10 cellular contexts compared by ENCODE assay signal in the genomic region with DNA sequence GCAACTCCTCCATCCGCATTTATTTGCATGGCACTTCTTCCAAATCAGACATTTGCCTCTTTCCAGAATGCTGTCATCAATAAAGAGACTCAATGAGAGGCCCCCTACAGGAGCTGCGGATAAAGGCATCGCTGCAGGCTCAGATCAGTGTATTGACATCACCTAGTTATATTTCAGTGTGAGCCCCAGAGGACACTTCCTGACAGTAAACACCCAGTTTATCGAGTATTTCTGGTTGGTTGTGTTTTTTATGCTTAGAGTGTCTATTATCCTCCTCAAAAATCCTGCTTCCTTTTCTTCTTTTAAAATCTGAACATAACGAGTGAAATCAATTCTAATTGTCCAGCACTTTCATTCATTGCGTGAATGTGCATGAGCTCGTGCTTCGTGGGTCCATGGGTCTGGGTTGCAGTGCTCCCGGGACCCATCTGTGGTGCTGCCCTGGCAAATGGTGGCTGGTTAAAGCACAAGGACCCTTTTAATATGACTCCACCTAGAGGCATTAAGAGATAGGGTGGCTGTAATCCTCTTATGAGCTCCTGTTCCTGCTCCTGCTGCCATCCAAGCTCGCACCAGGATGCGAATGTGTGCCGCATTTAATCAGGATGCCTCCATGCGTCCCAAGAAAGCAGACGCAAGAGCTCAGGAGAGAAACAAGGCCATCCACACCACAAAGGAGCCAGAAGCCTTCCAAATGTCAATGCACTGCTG. TPM values are rescaled to one million over a fixed set of nuclear protein-coding genes. Genes with fewer than 3 reads are reported as not detected.
A peak's percentile ranks its signal among the peaks of the same experiment; 100 is the strongest.
DNase-seq lines count a peak whose midpoint lies in the region; ATAC-seq, FAIRE-seq and TF ChIP-seq lines count a peak whose summit lies in the region.
"Had no signal": no experiment of that assay in that cellular context is flagged by ENCODE, and none has a peak within 500 bp of the region (broad histone marks: within the 10 kb centered on the region; RNA-seq: fewer than 3 reads in every experiment).

No MANE protein-coding gene starts in this region.

- POLR2A ChIA-PET in A549 (lab: Yijun Ruan, JAX): interaction anchor here (1.9 kb wide), 1 partner anchor 39 kb away, joined by 6 read pairs; a partner anchor contains a TSS

- H3K9me3 ChIP-seq in A549: no peaks in the 10 kb centered on the region
- no peaks in the 10 kb centered on the region for H3K9me3 ChIP-seq in OCI-LY3 (ENCODE audit: insufficient read depth, low read length)
- no peaks in the 10 kb centered on the region for H3K9me3 ChIP-seq in gastroesophageal sphincter

- no peak overlapping the region for H3K9ac ChIP-seq in OCI-LY3 (ENCODE audit: low read length)

- H3K27ac ChIP-seq in A549 (peak overlapping the region; percentile 6 to 72; a peak in 5 of 6 replicates), OCI-LY3 (ENCODE audit: low read length) (no peak overlapping the region), gastroesophageal sphincter (peak overlapping the region; percentile 34 to 96 (median 81))

- TF ChIP-seq EP300 in A549 (IDR thresholded peaks at IDR 0.05) (no peak), gastroesophageal sphincter (IDR thresholded peaks at IDR 0.05) (no peak)

- H3K79me2 ChIP-seq in OCI-LY3 (ENCODE audit: low read length): no peaks in the 10 kb centered on the region

- intact Hi-C loops in activated T-helper 1 cell treated with anti-CD3 and anti-CD28 coated beads, Interleukin-12 subunit alpha, Interleukin-12 subunit beta, Interleukin-2, Interleukin-4 antibody, amounts not matched to agents 30 ng/mL and 10 ng/mL and 1 ng/mL, durations not matched to agents 14 hours and 24 hours and 36 hours (cut with micrococcal nuclease): no loop called here

- peak; percentile 21 to 23; a peak in 2 of 5 replicates for TF ChIP-seq RAD21 in A549 (conservative IDR thresholded peaks at IDR 0.05 in 1 of 2, IDR thresholded peaks at IDR 0.05 in 1 of 2)

- no peak for FAIRE-seq in A549 (lab: Jason Lieb, UNC)

- H3K36me3 Mint-ChIP-seq in activated T-helper 1 cell treated with anti-CD3 and anti-CD28 coated beads, Interleukin-12 subunit alpha, Interleukin-12 subunit beta, Interleukin-2, Interleukin-4 antibody, amounts not matched to agents 30 ng/mL and 10 ng/mL and 1 ng/mL, durations not matched to agents 14 hours and 24 hours and 36 hours (ENCODE audit: low read depth): peaks cover 29% of the 10 kb centered on the region
- H3K36me3 Mint-ChIP-seq: stimulated activated effector memory CD8-positive, alpha-beta T cell treated with anti-CD3 and anti-CD28 coated beads, Interleukin-12 subunit alpha, Interleukin-12 subunit beta, amount 100 ng/mL, for 72 hours had no signal

- H3K27me3 ChIP-seq in OCI-LY3 (ENCODE audit: low read depth, low read length) (peaks cover 7% of the 10 kb centered on the region; the same call in 1 of the 2 replicates), gastroesophageal sphincter (no peaks in the 10 kb centered on the region)

- TF ChIP-seq POLR2A in A549 (IDR thresholded peaks at IDR 0.05; ENCODE audit: low read length) (no peak), gastroesophageal sphincter (IDR thresholded peaks at IDR 0.05) (no peak)

- CTCF ChIA-PET in A549 (lab: Yijun Ruan, JAX): interaction anchor here (0.9 to 2.6 kb wide), 13 partner anchors 8 to 205 kb away, joined by 3 to 18 read pairs (median 5); no protein-coding TSS in a partner anchor

- H3K27ac Mint-ChIP-seq in activated T-helper 1 cell treated with anti-CD3 and anti-CD28 coated beads, Interleukin-12 subunit alpha, Interleukin-12 subunit beta, Interleukin-2, Interleukin-4 antibody, amounts not matched to agents 30 ng/mL and 10 ng/mL and 1 ng/mL, durations not matched to agents 14 hours and 24 hours and 36 hours: no peak overlapping the region
- H3K27ac Mint-ChIP-seq: stimulated activated effector memory CD8-positive, alpha-beta T cell treated with anti-CD3 and anti-CD28 coated beads, Interleukin-12 subunit alpha, Interleukin-12 subunit beta, amount 100 ng/mL, for 72 hours had no signal

- TF ChIP-seq CTCF in A549 (IDR thresholded peaks at IDR 0.05) (peak; percentile 18; the same call in 2 of the 3 replicates), GM12875 (IDR thresholded peaks at IDR 0.05; ENCODE audit: borderline replicate concordance, insufficient read depth, low read depth, low read length) (peak; percentile 43; the same call in 1 of the 2 replicates), OCI-LY3 (IDR thresholded peaks at IDR 0.05; ENCODE audit: low read depth, low read length) (peak; percentile 32), gastroesophageal sphincter (IDR thresholded peaks at IDR 0.05) (peak in 2 of 4 experiments; percentile 8 to 12)

- H3K4me1 ChIP-seq in A549: peaks cover 89% of the 10 kb centered on the region
- peaks cover 35% of the 10 kb centered on the region for H3K4me1 ChIP-seq in OCI-LY3 (ENCODE audit: low read length)
- peaks cover 15 to 99% (median 50%) of the 10 kb centered on the region in 3 donors for H3K4me1 ChIP-seq in gastroesophageal sphincter

- H3K36me3 ChIP-seq in OCI-LY3 (replicated peaks; ENCODE audit: low read depth, low read length) (no peaks in the 10 kb centered on the region), gastroesophageal sphincter (peaks cover 10 to 77% of the 10 kb centered on the region in 2 donors)

- ATAC-seq in A549 (peak; percentile 57 to 67; a peak in 3 of 6 replicates), gastroesophageal sphincter (no peak)
- ATAC-seq: stimulated activated effector memory CD8-positive, alpha-beta T cell treated with anti-CD3 and anti-CD28 coated beads, Interleukin-12 subunit alpha, Interleukin-12 subunit beta, amount 100 ng/mL, for 72 hours had no signal

- no peak overlapping the region for H3K4me3 Mint-ChIP-seq in activated T-helper 1 cell treated with anti-CD3 and anti-CD28 coated beads, Interleukin-12 subunit alpha, Interleukin-12 subunit beta, Interleukin-2, Interleukin-4 antibody, amounts not matched to agents 30 ng/mL and 10 ng/mL and 1 ng/mL, durations not matched to agents 14 hours and 24 hours and 36 hours
- H3K4me3 Mint-ChIP-seq: stimulated activated effector memory CD8-positive, alpha-beta T cell treated with anti-CD3 and anti-CD28 coated beads, Interleukin-12 subunit alpha, Interleukin-12 subunit beta, amount 100 ng/mL, for 72 hours had no signal

- peaks cover 40% of the 10 kb centered on the region for H3K4me1 Mint-ChIP-seq in activated T-helper 1 cell treated with anti-CD3 and anti-CD28 coated beads, Interleukin-12 subunit alpha, Interleukin-12 subunit beta, Interleukin-2, Interleukin-4 antibody, amounts not matched to agents 30 ng/mL and 10 ng/mL and 1 ng/mL, durations not matched to agents 14 hours and 24 hours and 36 hours (ENCODE audit: low read depth)
- H3K4me1 Mint-ChIP-seq: stimulated activated effector memory CD8-positive, alpha-beta T cell treated with anti-CD3 and anti-CD28 coated beads, Interleukin-12 subunit alpha, Interleukin-12 subunit beta, amount 100 ng/mL, for 72 hours had no signal

- H2AFZ ChIP-seq in OCI-LY3 (ENCODE audit: low read depth, low read length): no peak overlapping the region

- H3K4me3 ChIP-seq in A549: no peak overlapping the region
- H3K4me3 ChIP-seq in GM12875 (ENCODE audit: low read depth, low read length): no peak overlapping the region
- peak overlapping the region; percentile 19; the same call in 1 of the 2 replicates for H3K4me3 ChIP-seq in OCI-LY3 (ENCODE audit: low read length)
- H3K4me3 ChIP-seq in gastroesophageal sphincter: no peak overlapping the region

- no peaks in the 10 kb centered on the region for H3K27me3 Mint-ChIP-seq in activated T-helper 1 cell treated with anti-CD3 and anti-CD28 coated beads, Interleukin-12 subunit alpha, Interleukin-12 subunit beta, Interleukin-2, Interleukin-4 antibody, amounts not matched to agents 30 ng/mL and 10 ng/mL and 1 ng/mL, durations not matched to agents 14 hours and 24 hours and 36 hours (ENCODE audit: insufficient read depth)

- H4K20me1 ChIP-seq in OCI-LY3 (ENCODE audit: insufficient read depth, low read length): no peaks in the 10 kb centered on the region

- no peaks in the 10 kb centered on the region for H3K9me3 Mint-ChIP-seq in activated T-helper 1 cell treated with anti-CD3 and anti-CD28 coated beads, Interleukin-12 subunit alpha, Interleukin-12 subunit beta, Interleukin-2, Interleukin-4 antibody, amounts not matched to agents 30 ng/mL and 10 ng/mL and 1 ng/mL, durations not matched to agents 14 hours and 24 hours and 36 hours
- H3K9me3 Mint-ChIP-seq: stimulated activated effector memory CD8-positive, alpha-beta T cell treated with anti-CD3 and anti-CD28 coated beads, Interleukin-12 subunit alpha, Interleukin-12 subunit beta, amount 100 ng/mL, for 72 hours had no signal

- 87% methylated on average over 14 of the region's 14 CpGs for WGBS in A549 (ENCODE audit: missing lambda C conversion rate)
- WGBS in gastroesophageal sphincter (ENCODE audit: low coverage in 1 of 2), 2 donors: 51 to 71% methylated on average over 8 to 11 of the region's 14 CpGs

- H3K4me2 ChIP-seq in A549 (no peak overlapping the region), OCI-LY3 (ENCODE audit: low read length) (peak overlapping the region; percentile 68)

- DNase-seq in A549 (ENCODE audit: low read depth in 1 of 2, low spot score in 1 of 2) (no peak), ureter (ENCODE audit: low spot score) (no peak), NCI-H1417 treated with DMSO at 0.1 percent for 48 hours (lab: John Stamatoyannopoulos, UW) (no peak), MV-4-11 (lab: John Stamatoyannopoulos, UW) (no peak)
- no peak for DNase-seq in activated T-helper 1 cell treated with anti-CD3 and anti-CD28 coated beads, Interleukin-12 subunit alpha, Interleukin-12 subunit beta, Interleukin-2, Interleukin-4 antibody, amounts not matched to agents 30 ng/mL and 10 ng/mL and 1 ng/mL, durations not matched to agents 14 hours and 24 hours and 36 hours (ENCODE audit: low spot score)
- DNase-seq: SHP77 treated with DMSO at 0.1 percent for 48 hours had no signal

TF ChIP-seq in A549, 52 proteins besides CTCF, POLR2A, EP300 and RAD21:
- TF ChIP-seq HOXB13 (CRISPR knock-in tag; IDR thresholded peaks at IDR 0.05; ENCODE audit: low read depth): no peak
TF ChIP-seq in A549: peak in this region for 0.

RNA-seq across cellular contexts. Expression of a gene that starts 38.9 kb away (rescaled TPM):
- polyA plus RNA-seq in A549 (2011; rRNA removed) (144 and 154 TPM in 2 replicates), A549 (2017; fragmentation: RNase III; extraction: RNeasy Plus Mini Kit Qiagen cat#74134 plus additional on column Dnase treatment) (125 to 187 TPM (median 159 TPM) in 3 replicates)
- 37.9 and 48.1 TPM in 2 replicates for polyA plus RNA-seq in A549 (2012; cell fraction: cytosol; rRNA removed)
- 111 and 112 TPM in 2 replicates for polyA plus RNA-seq in A549 (2012; cell fraction: nucleus; rRNA removed)
- polyA minus RNA-seq in A549 (2011; rRNA and poly(A)+ RNA removed): 199 and 240 TPM in 2 replicates
- total RNA-seq in gastroesophageal sphincter (100 to 1,000 TPM; 278 to 466 (median 371) TPM), ureter (55.8 TPM)
- total RNA-seq in activated T-helper 1 cell treated with anti-CD3 and anti-CD28 coated beads, Interleukin-12 subunit alpha, Interleukin-12 subunit beta, Interleukin-2, Interleukin-4 antibody, amounts not matched to agents 30 ng/mL and 10 ng/mL and 1 ng/mL, durations not matched to agents 14 hours and 24 hours and 36 hours: 56.9 and 64.0 TPM in 2 replicates
